In the genomic region with DNA sequence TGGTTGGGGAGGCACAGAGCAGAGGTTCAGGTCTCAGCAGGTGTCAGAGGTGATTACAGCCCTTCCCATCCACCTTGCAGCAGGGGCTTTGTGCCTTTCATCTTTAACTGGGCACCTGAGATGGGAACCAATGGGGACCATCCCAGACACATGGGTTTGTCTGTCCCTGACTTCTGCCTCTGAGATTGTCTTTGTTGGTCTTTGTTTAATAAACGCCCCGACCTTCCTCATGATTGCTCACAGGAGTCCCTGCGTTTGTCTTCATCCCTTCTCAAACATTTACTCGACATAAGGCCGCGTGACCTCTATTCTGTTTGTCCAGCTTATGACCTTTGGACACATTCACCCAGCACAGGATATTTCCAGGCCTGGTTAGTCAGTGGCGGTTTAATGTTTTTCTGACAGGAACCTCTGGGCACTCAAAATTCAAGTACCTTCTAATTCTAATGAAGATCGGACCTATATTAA, we compare ENCODE assay signal across 1 cellular context.
TF ChIP-seq lines count a peak whose summit lies in the region.

No MANE protein-coding gene starts in this region.

TF ChIP-seq in HepG2, 621 proteins besides CTCF, POLR2A, EP300 and RAD21 (continued from another document and continues in another):
- TF ChIP-seq, protein P1, sequence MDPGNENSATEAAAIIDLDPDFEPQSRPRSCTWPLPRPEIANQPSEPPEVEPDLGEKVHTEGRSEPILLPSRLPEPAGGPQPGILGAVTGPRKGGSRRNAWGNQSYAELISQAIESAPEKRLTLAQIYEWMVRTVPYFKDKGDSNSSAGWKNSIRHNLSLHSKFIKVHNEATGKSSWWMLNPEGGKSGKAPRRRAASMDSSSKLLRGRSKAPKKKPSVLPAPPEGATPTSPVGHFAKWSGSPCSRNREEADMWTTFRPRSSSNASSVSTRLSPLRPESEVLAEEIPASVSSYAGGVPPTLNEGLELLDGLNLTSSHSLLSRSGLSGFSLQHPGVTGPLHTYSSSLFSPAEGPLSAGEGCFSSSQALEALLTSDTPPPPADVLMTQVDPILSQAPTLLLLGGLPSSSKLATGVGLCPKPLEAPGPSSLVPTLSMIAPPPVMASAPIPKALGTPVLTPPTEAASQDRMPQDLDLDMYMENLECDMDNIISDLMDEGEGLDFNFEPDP (CRISPR knock-in tag; conservative IDR thresholded peaks at IDR 0.05): 0 out of 2 replicates have a peak, but pooled peaks have one; percentile 60
- TF ChIP-seq, protein P2, sequence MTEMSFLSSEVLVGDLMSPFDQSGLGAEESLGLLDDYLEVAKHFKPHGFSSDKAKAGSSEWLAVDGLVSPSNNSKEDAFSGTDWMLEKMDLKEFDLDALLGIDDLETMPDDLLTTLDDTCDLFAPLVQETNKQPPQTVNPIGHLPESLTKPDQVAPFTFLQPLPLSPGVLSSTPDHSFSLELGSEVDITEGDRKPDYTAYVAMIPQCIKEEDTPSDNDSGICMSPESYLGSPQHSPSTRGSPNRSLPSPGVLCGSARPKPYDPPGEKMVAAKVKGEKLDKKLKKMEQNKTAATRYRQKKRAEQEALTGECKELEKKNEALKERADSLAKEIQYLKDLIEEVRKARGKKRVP (CRISPR knock-in tag; IDR thresholded peaks at IDR 0.05): peak in 1 of 2 experiments; percentile 42; a peak in 1 of 4 replicates
- no peak for TF ChIP-seq ATAD3A (CRISPR knock-in tag; IDR thresholded peaks at IDR 0.05)
- TF ChIP-seq ZNF337 (CRISPR knock-in tag; IDR thresholded peaks at IDR 0.05; ENCODE audit: borderline replicate concordance, low read depth): no peak
- TF ChIP-seq ELF4 (CRISPR knock-in tag; IDR thresholded peaks at IDR 0.05; ENCODE audit: borderline replicate concordance): no peak
- TF ChIP-seq BCL6 (CRISPR knock-in tag; IDR thresholded peaks at IDR 0.05): peak; percentile 95
- no peak for TF ChIP-seq ZNF782 (CRISPR knock-in tag; IDR thresholded peaks at IDR 0.05; ENCODE audit: borderline replicate concordance)
- no peak for TF ChIP-seq MAFK (conservative IDR thresholded peaks at IDR 0.05 in 1 of 2, IDR thresholded peaks at IDR 0.05 in 1 of 2; ENCODE audit: low read length in 2 of 2)
- TF ChIP-seq, protein P3, sequence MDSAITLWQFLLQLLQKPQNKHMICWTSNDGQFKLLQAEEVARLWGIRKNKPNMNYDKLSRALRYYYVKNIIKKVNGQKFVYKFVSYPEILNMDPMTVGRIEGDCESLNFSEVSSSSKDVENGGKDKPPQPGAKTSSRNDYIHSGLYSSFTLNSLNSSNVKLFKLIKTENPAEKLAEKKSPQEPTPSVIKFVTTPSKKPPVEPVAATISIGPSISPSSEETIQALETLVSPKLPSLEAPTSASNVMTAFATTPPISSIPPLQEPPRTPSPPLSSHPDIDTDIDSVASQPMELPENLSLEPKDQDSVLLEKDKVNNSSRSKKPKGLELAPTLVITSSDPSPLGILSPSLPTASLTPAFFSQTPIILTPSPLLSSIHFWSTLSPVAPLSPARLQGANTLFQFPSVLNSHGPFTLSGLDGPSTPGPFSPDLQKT (CRISPR knock-in tag; IDR thresholded peaks at IDR 0.05; ENCODE audit: borderline replicate concordance): no peak
- TF ChIP-seq, protein P4, sequence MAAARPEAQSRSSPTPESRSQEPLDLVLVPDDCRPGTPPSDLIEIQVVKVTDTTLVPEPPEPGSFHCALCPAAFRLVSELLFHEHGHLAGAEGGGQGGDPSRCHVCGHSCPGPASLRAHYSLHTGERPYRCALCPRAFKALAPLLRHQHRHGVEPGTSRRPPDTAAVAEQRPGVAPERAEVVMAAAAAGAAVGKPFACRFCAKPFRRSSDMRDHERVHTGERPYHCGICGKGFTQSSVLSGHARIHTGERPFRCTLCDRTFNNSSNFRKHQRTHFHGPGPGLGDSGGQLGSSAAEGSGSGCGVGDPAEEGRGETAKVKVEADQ (CRISPR knock-in tag; IDR thresholded peaks at IDR 0.05; ENCODE audit: borderline replicate concordance): peak; percentile 47; the same call in 1 of the 2 replicates
- TF ChIP-seq RBM39 (IDR thresholded peaks at IDR 0.05; ENCODE audit: low read depth, low read length, poor library complexity, severe bottlenecking): no peak
- no peak for TF ChIP-seq PRMT3 (CRISPR knock-in tag; IDR thresholded peaks at IDR 0.05; ENCODE audit: borderline replicate concordance, low read depth)
- no peak; the same call in 1 of the 2 replicates for TF ChIP-seq POGZ (CRISPR knock-in tag; IDR thresholded peaks at IDR 0.05)
- TF ChIP-seq GATAD1 (CRISPR knock-in tag; IDR thresholded peaks at IDR 0.05): peak; percentile 49; the same call in 1 of the 2 replicates
- TF ChIP-seq ZNF460 (CRISPR knock-in tag; IDR thresholded peaks at IDR 0.05; ENCODE audit: borderline replicate concordance): peak; percentile 23; the same call in 1 of the 2 replicates
- TF ChIP-seq TP53 (CRISPR knock-in tag; conservative IDR thresholded peaks at IDR 0.05): no peak
- no peak for TF ChIP-seq NFKB2 (CRISPR knock-in tag; IDR thresholded peaks at IDR 0.05; ENCODE audit: borderline replicate concordance)
- TF ChIP-seq ZMYM3 (CRISPR knock-in tag; IDR thresholded peaks at IDR 0.05): peak; percentile 50; the same call in 1 of the 2 replicates
- no peak for TF ChIP-seq ZNF652 (CRISPR knock-in tag; IDR thresholded peaks at IDR 0.05; ENCODE audit: borderline replicate concordance, low read depth)
- TF ChIP-seq ZNF383 (CRISPR knock-in tag; IDR thresholded peaks at IDR 0.05; ENCODE audit: borderline replicate concordance): no peak
- peak; percentile 94 for TF ChIP-seq NR2F2 (IDR thresholded peaks at IDR 0.05; ENCODE audit: borderline replicate concordance, low read depth)
- TF ChIP-seq RBAK (CRISPR knock-in tag; IDR thresholded peaks at IDR 0.05): no peak
- TF ChIP-seq ZNF891 (CRISPR knock-in tag; IDR thresholded peaks at IDR 0.05): no peak
- TF ChIP-seq, protein P5, sequence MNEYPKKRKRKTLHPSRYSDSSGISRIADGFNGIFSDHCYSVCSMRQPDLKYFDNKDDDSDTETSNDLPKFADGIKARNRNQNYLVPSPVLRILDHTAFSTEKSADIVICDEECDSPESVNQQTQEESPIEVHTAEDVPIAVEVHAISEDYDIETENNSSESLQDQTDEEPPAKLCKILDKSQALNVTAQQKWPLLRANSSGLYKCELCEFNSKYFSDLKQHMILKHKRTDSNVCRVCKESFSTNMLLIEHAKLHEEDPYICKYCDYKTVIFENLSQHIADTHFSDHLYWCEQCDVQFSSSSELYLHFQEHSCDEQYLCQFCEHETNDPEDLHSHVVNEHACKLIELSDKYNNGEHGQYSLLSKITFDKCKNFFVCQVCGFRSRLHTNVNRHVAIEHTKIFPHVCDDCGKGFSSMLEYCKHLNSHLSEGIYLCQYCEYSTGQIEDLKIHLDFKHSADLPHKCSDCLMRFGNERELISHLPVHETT (CRISPR knock-in tag; conservative IDR thresholded peaks at IDR 0.05): no peak; the same call in 1 of the 2 replicates
- no peak for TF ChIP-seq ZNF7 (CRISPR knock-in tag; IDR thresholded peaks at IDR 0.05)
- TF ChIP-seq, protein P6, sequence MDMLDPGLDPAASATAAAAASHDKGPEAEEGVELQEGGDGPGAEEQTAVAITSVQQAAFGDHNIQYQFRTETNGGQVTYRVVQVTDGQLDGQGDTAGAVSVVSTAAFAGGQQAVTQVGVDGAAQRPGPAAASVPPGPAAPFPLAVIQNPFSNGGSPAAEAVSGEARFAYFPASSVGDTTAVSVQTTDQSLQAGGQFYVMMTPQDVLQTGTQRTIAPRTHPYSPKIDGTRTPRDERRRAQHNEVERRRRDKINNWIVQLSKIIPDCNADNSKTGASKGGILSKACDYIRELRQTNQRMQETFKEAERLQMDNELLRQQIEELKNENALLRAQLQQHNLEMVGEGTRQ (IDR thresholded peaks at IDR 0.05; ENCODE audit: low read depth, low read length): peak; percentile 67; the same call in 1 of the 2 replicates
- TF ChIP-seq, protein P6 (CRISPR knock-in tag; IDR thresholded peaks at IDR 0.05; ENCODE audit: borderline replicate concordance): peak; percentile 77; the same call in 1 of the 2 replicates
- TF ChIP-seq ZNF773 (CRISPR knock-in tag; IDR thresholded peaks at IDR 0.05; ENCODE audit: borderline replicate concordance): no peak
- TF ChIP-seq ARNTL (CRISPR knock-in tag; IDR thresholded peaks at IDR 0.05): peak; percentile 94
- TF ChIP-seq ZFAT (CRISPR knock-in tag; conservative IDR thresholded peaks at IDR 0.05): no peak
- TF ChIP-seq HOXA5 (CRISPR knock-in tag; IDR thresholded peaks at IDR 0.05): no peak
- no peak for TF ChIP-seq MLLT10 (CRISPR knock-in tag; IDR thresholded peaks at IDR 0.05)
- TF ChIP-seq, protein P7, sequence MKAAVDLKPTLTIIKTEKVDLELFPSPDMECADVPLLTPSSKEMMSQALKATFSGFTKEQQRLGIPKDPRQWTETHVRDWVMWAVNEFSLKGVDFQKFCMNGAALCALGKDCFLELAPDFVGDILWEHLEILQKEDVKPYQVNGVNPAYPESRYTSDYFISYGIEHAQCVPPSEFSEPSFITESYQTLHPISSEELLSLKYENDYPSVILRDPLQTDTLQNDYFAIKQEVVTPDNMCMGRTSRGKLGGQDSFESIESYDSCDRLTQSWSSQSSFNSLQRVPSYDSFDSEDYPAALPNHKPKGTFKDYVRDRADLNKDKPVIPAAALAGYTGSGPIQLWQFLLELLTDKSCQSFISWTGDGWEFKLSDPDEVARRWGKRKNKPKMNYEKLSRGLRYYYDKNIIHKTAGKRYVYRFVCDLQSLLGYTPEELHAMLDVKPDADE (CRISPR knock-in tag; IDR thresholded peaks at IDR 0.05): no peak
- no peak for TF ChIP-seq TCF12 (IDR thresholded peaks at IDR 0.05)
- peak; percentile 62; the same call in 1 of the 2 replicates for TF ChIP-seq TCF12 (CRISPR knock-in tag; IDR thresholded peaks at IDR 0.05)
- no peak for TF ChIP-seq ZNF10 (CRISPR knock-in tag; IDR thresholded peaks at IDR 0.05; ENCODE audit: borderline replicate concordance, low read depth)
- TF ChIP-seq ZNF816 (CRISPR knock-in tag; IDR thresholded peaks at IDR 0.05; ENCODE audit: borderline replicate concordance): no peak
- no peak for TF ChIP-seq YEATS4 (CRISPR knock-in tag; IDR thresholded peaks at IDR 0.05; ENCODE audit: borderline replicate concordance)
- no peak for TF ChIP-seq ZFP82 (CRISPR knock-in tag; IDR thresholded peaks at IDR 0.05; ENCODE audit: borderline replicate concordance)
- TF ChIP-seq, protein P8, sequence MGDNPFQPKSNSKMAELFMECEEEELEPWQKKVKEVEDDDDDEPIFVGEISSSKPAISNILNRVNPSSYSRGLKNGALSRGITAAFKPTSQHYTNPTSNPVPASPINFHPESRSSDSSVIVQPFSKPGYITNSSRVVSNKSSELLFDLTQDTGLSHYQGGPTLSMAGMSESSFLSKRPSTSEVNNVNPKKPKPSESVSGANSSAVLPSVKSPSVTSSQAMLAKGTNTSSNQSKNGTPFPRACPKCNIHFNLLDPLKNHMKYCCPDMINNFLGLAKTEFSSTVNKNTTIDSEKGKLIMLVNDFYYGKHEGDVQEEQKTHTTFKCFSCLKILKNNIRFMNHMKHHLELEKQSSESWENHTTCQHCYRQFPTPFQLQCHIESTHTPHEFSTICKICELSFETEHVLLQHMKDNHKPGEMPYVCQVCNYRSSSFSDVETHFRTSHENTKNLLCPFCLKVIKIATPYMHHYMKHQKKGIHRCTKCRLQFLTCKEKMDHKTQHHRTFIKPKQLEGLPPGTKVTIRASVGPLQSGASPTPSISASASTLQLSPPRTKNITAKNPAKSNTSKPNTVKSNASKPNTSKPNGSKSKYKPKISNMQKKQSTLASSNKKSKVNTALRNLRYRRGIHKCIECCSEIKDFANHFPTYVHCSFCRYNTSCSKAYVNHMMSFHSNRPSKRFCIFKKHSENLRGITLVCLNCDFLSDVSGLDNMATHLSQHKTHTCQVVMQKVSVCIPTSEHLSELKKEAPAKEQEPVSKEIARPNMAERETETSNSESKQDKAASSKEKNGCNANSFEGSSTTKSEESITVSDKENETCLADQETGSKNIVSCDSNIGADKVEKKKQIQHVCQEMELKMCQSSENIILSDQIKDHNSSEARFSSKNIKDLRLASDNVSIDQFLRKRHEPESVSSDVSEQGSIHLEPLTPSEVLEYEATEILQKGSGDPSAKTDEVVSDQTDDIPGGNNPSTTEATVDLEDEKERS (CRISPR knock-in tag; IDR thresholded peaks at IDR 0.05): no peak
- TF ChIP-seq ATRX (CRISPR knock-in tag; IDR thresholded peaks at IDR 0.05; ENCODE audit: borderline replicate concordance): no peak
- TF ChIP-seq, protein P9, sequence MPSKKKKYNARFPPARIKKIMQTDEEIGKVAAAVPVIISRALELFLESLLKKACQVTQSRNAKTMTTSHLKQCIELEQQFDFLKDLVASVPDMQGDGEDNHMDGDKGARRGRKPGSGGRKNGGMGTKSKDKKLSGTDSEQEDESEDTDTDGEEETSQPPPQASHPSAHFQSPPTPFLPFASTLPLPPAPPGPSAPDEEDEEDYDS (CRISPR knock-in tag; IDR thresholded peaks at IDR 0.05): peak; percentile 60
- TF ChIP-seq, protein P10, sequence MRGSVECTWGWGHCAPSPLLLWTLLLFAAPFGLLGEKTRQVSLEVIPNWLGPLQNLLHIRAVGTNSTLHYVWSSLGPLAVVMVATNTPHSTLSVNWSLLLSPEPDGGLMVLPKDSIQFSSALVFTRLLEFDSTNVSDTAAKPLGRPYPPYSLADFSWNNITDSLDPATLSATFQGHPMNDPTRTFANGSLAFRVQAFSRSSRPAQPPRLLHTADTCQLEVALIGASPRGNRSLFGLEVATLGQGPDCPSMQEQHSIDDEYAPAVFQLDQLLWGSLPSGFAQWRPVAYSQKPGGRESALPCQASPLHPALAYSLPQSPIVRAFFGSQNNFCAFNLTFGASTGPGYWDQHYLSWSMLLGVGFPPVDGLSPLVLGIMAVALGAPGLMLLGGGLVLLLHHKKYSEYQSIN (CRISPR knock-in tag; IDR thresholded peaks at IDR 0.05; ENCODE audit: borderline replicate concordance): no peak
- no peak for TF ChIP-seq HMGA1 (CRISPR knock-in tag; conservative IDR thresholded peaks at IDR 0.05)
- no peak for TF ChIP-seq HDAC6 (IDR thresholded peaks at IDR 0.05; ENCODE audit: low read depth, low read length)
- TF ChIP-seq NCOA5 (CRISPR knock-in tag; IDR thresholded peaks at IDR 0.05): no peak
- TF ChIP-seq SRSF4 (IDR thresholded peaks at IDR 0.05; ENCODE audit: low read depth, low read length, poor library complexity, severe bottlenecking): no peak
- TF ChIP-seq RBM22 (optimal IDR thresholded peaks at IDR 0.05; ENCODE audit: low read length): no peak
- no peak for TF ChIP-seq REL (CRISPR knock-in tag; conservative IDR thresholded peaks at IDR 0.05)
- TF ChIP-seq, protein P11, sequence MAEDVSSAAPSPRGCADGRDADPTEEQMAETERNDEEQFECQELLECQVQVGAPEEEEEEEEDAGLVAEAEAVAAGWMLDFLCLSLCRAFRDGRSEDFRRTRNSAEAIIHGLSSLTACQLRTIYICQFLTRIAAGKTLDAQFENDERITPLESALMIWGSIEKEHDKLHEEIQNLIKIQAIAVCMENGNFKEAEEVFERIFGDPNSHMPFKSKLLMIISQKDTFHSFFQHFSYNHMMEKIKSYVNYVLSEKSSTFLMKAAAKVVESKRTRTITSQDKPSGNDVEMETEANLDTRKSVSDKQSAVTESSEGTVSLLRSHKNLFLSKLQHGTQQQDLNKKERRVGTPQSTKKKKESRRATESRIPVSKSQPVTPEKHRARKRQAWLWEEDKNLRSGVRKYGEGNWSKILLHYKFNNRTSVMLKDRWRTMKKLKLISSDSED (CRISPR knock-in tag; IDR thresholded peaks at IDR 0.05): no peak
- peak; percentile 65 for TF ChIP-seq ZFX (CRISPR knock-in tag; IDR thresholded peaks at IDR 0.05; ENCODE audit: low read depth)
- no peak for TF ChIP-seq ZKSCAN8 (CRISPR knock-in tag; IDR thresholded peaks at IDR 0.05; ENCODE audit: borderline replicate concordance)
- TF ChIP-seq FOSL1 (CRISPR knock-in tag; IDR thresholded peaks at IDR 0.05; ENCODE audit: borderline replicate concordance): no peak
